ENCODE assay signal across 14 cellular contexts in genomic region chr1:23594149-23594917, GRCh38. TPM values are rescaled to one million over a fixed set of nuclear protein-coding genes. Genes with fewer than 3 reads are reported as not detected.
A peak's percentile ranks its signal among the peaks of the same experiment; 100 is the strongest.
DNase-seq lines count a peak whose midpoint lies in the region; ATAC-seq and TF ChIP-seq lines count a peak whose summit lies in the region.
"Had no signal": no experiment of that assay in that cellular context is flagged by ENCODE, and none has a peak within 500 bp of the region (broad histone marks: within the 10 kb centered on the region; RNA-seq: fewer than 3 reads in every experiment).

No MANE protein-coding gene starts in this region.

- H3K27me3 Mint-ChIP-seq in activated CD4-positive, alpha-beta T cell treated with anti-CD3 and anti-CD28 coated beads, Interleukin-2, amount 10 ng/mL, durations not matched to agents 24 days and 14 days, result no peaks in the 10 kb centered on the region
- H3K27me3 Mint-ChIP-seq in natural killer cell (ENCODE audit: low read depth in 2 of 2), result no peaks in the 10 kb centered on the region

- H3K4me3 Mint-ChIP-seq in activated CD4-positive, alpha-beta T cell treated with anti-CD3 and anti-CD28 coated beads, Interleukin-2, amount 10 ng/mL, durations not matched to agents 24 days and 14 days, result no peak overlapping the region
- H3K4me3 Mint-ChIP-seq in stimulated activated effector memory CD8-positive, alpha-beta T cell treated with anti-CD3 and anti-CD28 coated beads, Interleukin-12 subunit alpha, Interleukin-12 subunit beta, amount 100 ng/mL, for 72 hours, result no peak overlapping the region
- no peak overlapping the region for H3K4me3 Mint-ChIP-seq in natural killer cell

- H3K9me2 ChIP-seq in PC-9 (ENCODE audit: insufficient read depth), result no peaks in the 10 kb centered on the region

- peaks cover 40% of the 10 kb centered on the region for H3F3A ChIP-seq in PC-9 (ENCODE audit: insufficient read depth, low read depth)

- H3K36me3 ChIP-seq in PC-9 (ENCODE audit: low read depth) (no peaks in the 10 kb centered on the region), mammary epithelial cell (ENCODE audit: insufficient read depth, low read length) (no peaks in the 10 kb centered on the region)
- H3K36me3 ChIP-seq: heart left ventricle, right atrium auricular region had no signal

- H3K9me3 Mint-ChIP-seq in activated CD4-positive, alpha-beta T cell treated with anti-CD3 and anti-CD28 coated beads, Interleukin-2, amount 10 ng/mL, durations not matched to agents 24 days and 14 days, result peaks cover 5% of the 10 kb centered on the region
- no peaks in the 10 kb centered on the region for H3K9me3 Mint-ChIP-seq in stimulated activated effector memory CD8-positive, alpha-beta T cell treated with anti-CD3 and anti-CD28 coated beads, Interleukin-12 subunit alpha, Interleukin-12 subunit beta, amount 100 ng/mL, for 72 hours
- H3K9me3 Mint-ChIP-seq in natural killer cell, result no peaks in the 10 kb centered on the region

- no peaks in the 10 kb centered on the region for H3K79me2 ChIP-seq in PC-9 (ENCODE audit: low read depth)
- no peaks in the 10 kb centered on the region for H3K79me2 ChIP-seq in mammary epithelial cell (ENCODE audit: insufficient read depth, low read length)

- CTCF ChIA-PET in PC-9 (lab: Charles Lee), result no interaction called here
- CTCF ChIA-PET in mammary epithelial cell (lab: Charles Lee; ENCODE audit: low non-redundant PET), result no interaction called here

- 100% methylated on average over 3 of the region's 3 CpGs for WGBS in mammary epithelial cell (ENCODE audit: low coverage, missing lambda C conversion rate)

- H2AFZ ChIP-seq in PC-9 (no peak overlapping the region), mammary epithelial cell (ENCODE audit: low read depth, low read length) (no peak overlapping the region)

- peaks cover 65% of the 10 kb centered on the region for H3K4me1 Mint-ChIP-seq in activated CD4-positive, alpha-beta T cell treated with anti-CD3 and anti-CD28 coated beads, Interleukin-2, amount 10 ng/mL, durations not matched to agents 24 days and 14 days
- H3K4me1 Mint-ChIP-seq in stimulated activated effector memory CD8-positive, alpha-beta T cell treated with anti-CD3 and anti-CD28 coated beads, Interleukin-12 subunit alpha, Interleukin-12 subunit beta, amount 100 ng/mL, for 72 hours, result peaks cover 79% of the 10 kb centered on the region
- peaks cover 27 to 41% of the 10 kb centered on the region in 2 donors for H3K4me1 Mint-ChIP-seq in natural killer cell

- H3K27me3 ChIP-seq in PC-9 (ENCODE audit: insufficient read depth, low read depth) (no peaks in the 10 kb centered on the region), mammary epithelial cell (ENCODE audit: insufficient read depth, low read length) (no peaks in the 10 kb centered on the region)
- H3K27me3 ChIP-seq: heart left ventricle, right atrium auricular region had no signal

- dilution Hi-C loops in mammary epithelial cell (cut with HindIII; ENCODE audit: low sequenced_read_pairs), result loop anchor here (5.0 kb wide), 2 partner anchors 42 to 43 kb away; no protein-coding TSS in a partner anchor

- no peaks in the 10 kb centered on the region for H3K36me3 Mint-ChIP-seq in activated CD4-positive, alpha-beta T cell treated with anti-CD3 and anti-CD28 coated beads, Interleukin-2, amount 10 ng/mL, durations not matched to agents 24 days and 14 days (ENCODE audit: low read depth)
- no peaks in the 10 kb centered on the region for H3K36me3 Mint-ChIP-seq in stimulated activated effector memory CD8-positive, alpha-beta T cell treated with anti-CD3 and anti-CD28 coated beads, Interleukin-12 subunit alpha, Interleukin-12 subunit beta, amount 100 ng/mL, for 72 hours
- no peaks in the 10 kb centered on the region for H3K36me3 Mint-ChIP-seq in natural killer cell

- H3K4me2 ChIP-seq in PC-9 (peak overlapping the region; percentile 35), mammary epithelial cell (ENCODE audit: insufficient read depth, low read depth, low read length) (peak overlapping the region; percentile 25)

- TF ChIP-seq CTCF in PC-9 (conservative IDR thresholded peaks at IDR 0.05) (no peak), mammary epithelial cell (conservative IDR thresholded peaks at IDR 0.05 in 1 of 2, IDR thresholded peaks at IDR 0.05 in 1 of 2; ENCODE audit: extremely low read depth in 1 of 2, insufficient read depth in 1 of 2, low read depth in 1 of 2, low read length in 2 of 2) (no peak), natural killer cell (IDR thresholded peaks at IDR 0.05) (no peak)

- intact Hi-C loops in activated CD4-positive, alpha-beta T cell treated with anti-CD3 and anti-CD28 coated beads, Interleukin-2, amount 10 ng/mL, durations not matched to agents 24 days and 14 days (cut with micrococcal nuclease), result no loop called here
- intact Hi-C loops in PC-9 (cut with micrococcal nuclease; ENCODE audit: unreplicated experiment) (loop anchor here (5.0 kb wide), 1 partner anchor 38 kb away; no protein-coding TSS in a partner anchor), mammary epithelial cell (cut with micrococcal nuclease) (loop anchor here (5.0 kb wide), 1 partner anchor 227 kb away; the partner anchor contains the start of gene ZNF436), natural killer cell (cut with micrococcal nuclease) (no loop called here)

- H3K4me3 ChIP-seq in PC-9 (no peak overlapping the region), mammary epithelial cell (replicated peaks in 1 of 3; ENCODE audit: insufficient read depth in 1 of 3, low read depth in 2 of 3, low read length in 3 of 3) (no peak overlapping the region)
- H3K4me3 ChIP-seq: heart left ventricle, right atrium auricular region had no signal

- H3K9me3 ChIP-seq in PC-9 (ENCODE audit: insufficient read depth, low read depth) (no peaks in the 10 kb centered on the region), mammary epithelial cell (replicated peaks; ENCODE audit: insufficient read depth, low read length) (no peaks in the 10 kb centered on the region)
- H3K9me3 ChIP-seq: heart left ventricle, right atrium auricular region had no signal

- H3K9ac ChIP-seq in mammary epithelial cell (ENCODE audit: insufficient read depth, low read length), result no peak overlapping the region

- BruUV-seq in PC-9 (replicated peaks; lab: Mats Ljungman, UMichigan) (no TSS peak), mammary epithelial cell (replicated peaks; lab: Mats Ljungman, UMichigan) (no TSS peak)

- H3K27ac ChIP-seq in PC-9 (peak overlapping the region; percentile 93), mammary epithelial cell (ENCODE audit: insufficient read depth, low read depth, low read length) (peak overlapping the region; percentile 81)
- H3K27ac ChIP-seq: heart left ventricle, right atrium auricular region had no signal

- no peak for DNase-seq in activated CD4-positive, alpha-beta T cell treated with anti-CD3 and anti-CD28 coated beads, Interleukin-2, amount 10 ng/mL, durations not matched to agents 24 days and 14 days
- no peak for DNase-seq in activated CD4-positive, alpha-beta T cell treated with anti-CD3 and anti-CD28 coated beads, Interleukin-2, amount 50 U/mL, for 48 hours
- no peak for DNase-seq in PC-9
- DNase-seq in mammary epithelial cell, result no peak
- no peak for DNase-seq in stimulated activated effector memory CD8-positive, alpha-beta T cell treated with anti-CD3 and anti-CD28 coated beads, Interleukin-12 subunit alpha, Interleukin-12 subunit beta, amount 100 ng/mL, for 72 hours (ENCODE audit: low spot score in 2 of 2)
- no peak for DNase-seq in NOMO-1 treated with dmso at 0.1 percent for 144 hours (lab: John Stamatoyannopoulos, UW; ENCODE audit: unreplicated experiment)
- no peak for DNase-seq in natural killer cell
- DNase-seq: activated CD4-positive, alpha-beta T cell treated with anti-CD3 and anti-CD28 coated beads for 48 hours; activated effector memory CD4-positive, alpha-beta T cell treated with Interleukin-2 at 50 U/mL for 16 hours; HCEC 1CT; kidney glomerular epithelial cell had no signal

- ATAC-seq in stimulated activated effector memory CD8-positive, alpha-beta T cell treated with anti-CD3 and anti-CD28 coated beads, Interleukin-12 subunit alpha, Interleukin-12 subunit beta, amount 100 ng/mL, for 72 hours, result no peak
- ATAC-seq in HG03354 (IDR thresholded peaks at IDR 0.05; ENCODE audit: poor library complexity, severe bottlenecking, unreplicated experiment) (no peak), natural killer cell (no peak)
- ATAC-seq: heart left ventricle had no signal

- H4K20me1 ChIP-seq in PC-9 (ENCODE audit: insufficient read depth) (no peaks in the 10 kb centered on the region), mammary epithelial cell (ENCODE audit: insufficient read depth, low read length) (no peaks in the 10 kb centered on the region)

- POLR2A ChIA-PET in PC-9 (lab: Charles Lee; ENCODE audit: unreplicated experiment), result interaction anchor here (0.5 to 1.0 kb wide), 2 partner anchors 17 to 40 kb away, joined by 3 to 14 read pairs; no protein-coding TSS in a partner anchor

- H3K27ac Mint-ChIP-seq in activated CD4-positive, alpha-beta T cell treated with anti-CD3 and anti-CD28 coated beads, Interleukin-2, amount 10 ng/mL, durations not matched to agents 24 days and 14 days, result peak overlapping the region; percentile 61
- H3K27ac Mint-ChIP-seq in stimulated activated effector memory CD8-positive, alpha-beta T cell treated with anti-CD3 and anti-CD28 coated beads, Interleukin-12 subunit alpha, Interleukin-12 subunit beta, amount 100 ng/mL, for 72 hours, result peak overlapping the region; percentile 74
- no peak overlapping the region for H3K27ac Mint-ChIP-seq in natural killer cell

- peaks cover 65% of the 10 kb centered on the region for H3K4me1 ChIP-seq in PC-9 (replicated peaks; ENCODE audit: insufficient read depth)
- peaks cover 41% of the 10 kb centered on the region for H3K4me1 ChIP-seq in mammary epithelial cell (ENCODE audit: insufficient read depth, low read length)

- in situ Hi-C loops in mammary epithelial cell (cut with MboI; ENCODE audit: low sequenced_read_pairs in 2 of 2), result no loop called here

RNA-seq across cellular contexts. Expression of gene ID3, which starts 35.0 kb away (rescaled TPM):
- 21.2 and 23.5 TPM in 2 replicates for total RNA-seq in activated CD4-positive, alpha-beta T cell treated with anti-CD3 and anti-CD28 coated beads, Interleukin-2, amount 10 ng/mL, durations not matched to agents 24 days and 14 days
- total RNA-seq in PC-9 (2021) (10.4 and 24.7 TPM in 2 replicates), mammary epithelial cell (10 to 100 TPM; 53.6 to 53.8 TPM), natural killer cell (1 to 10 TPM in 2 of 3 donors, under 1 TPM in 1; 0.29 to 6.5 (median 2.4) TPM)
- polyA plus RNA-seq in mammary epithelial cell, result 31.7 TPM
- 22.4 TPM for polyA minus RNA-seq in mammary epithelial cell

Comparison
In these comparisons a context has a peak if more than half of its experiments do, and no peak if none do; other contexts are left out.
1. H3K27ac Mint-ChIP-seq: peak in activated CD4-positive, alpha-beta T cell treated with anti-CD3 and anti-CD28 coated beads, Interleukin-2, amount 10 ng/mL, durations not matched to agents 24 days and 14 days (single experiment) and stimulated activated effector memory CD8-positive, alpha-beta T cell treated with anti-CD3 and anti-CD28 coated beads, Interleukin-12 subunit alpha, Interleukin-12 subunit beta, amount 100 ng/mL, for 72 hours (single experiment); none in natural killer cell (0 of 2).
2. intact Hi-C loops: an anchor here in PC-9 (5.0 kb wide) and mammary epithelial cell (5.0 kb wide); none called in activated CD4-positive, alpha-beta T cell treated with anti-CD3 and anti-CD28 coated beads, Interleukin-2, amount 10 ng/mL, durations not matched to agents 24 days and 14 days and natural killer cell.